Comparison of ENCODE assay signal across 8 cellular contexts in genomic region chr18:46250812-46251173, GRCh38.
DNase-seq lines count a peak whose midpoint lies in the region; ATAC-seq and TF ChIP-seq lines count a peak whose summit lies in the region.

No MANE protein-coding gene starts in this region.

- no peaks in the 10 kb centered on the region for H4K20me1 ChIP-seq in PC-3 (ENCODE audit: low read length)

- POLR2A ChIA-PET in PC-3 (lab: Charles Lee; ENCODE audit: unreplicated experiment), result no interaction called here

- H3K4me2 ChIP-seq in PC-3 (ENCODE audit: low read length), result peak overlapping the region; percentile 39

- H3K27ac ChIP-seq in PC-3 (ENCODE audit: low read length) (peak overlapping the region; percentile 75), right atrium auricular region (peak overlapping the region; percentile 10 to 12), WERI-Rb-1 (no peak overlapping the region)

- peak overlapping the region; percentile 97 for H3K27ac Mint-ChIP-seq in type B pancreatic cell

- DNase-seq in activated T-cell treated with anti-CD3 and anti-CD28 coated beads, Interleukin-2, amount 50 U/mL, for 4 hours, result no peak
- DNase-seq in activated T-cell treated with anti-CD3 and anti-CD28 coated beads, Interleukin-2, amount 50 U/mL, for 48 hours, result no peak
- no peak for DNase-seq in PC-3
- DNase-seq in right atrium auricular region (ENCODE audit: low spot score), result no peak
- no peak for DNase-seq in type B pancreatic cell (ENCODE audit: extremely low spot score, unreplicated experiment)
- no peak for DNase-seq in WERI-Rb-1
- no peak for DNase-seq in DMS79 (lab: John Stamatoyannopoulos, UW)

- H3K36me3 Mint-ChIP-seq in activated T-cell treated with anti-CD3 and anti-CD28 coated beads, Interleukin-2, amount 50 U/mL, for 4 hours (ENCODE audit: insufficient read depth), result peaks cover 22% of the 10 kb centered on the region
- H3K36me3 Mint-ChIP-seq in type B pancreatic cell, result peaks cover 32% of the 10 kb centered on the region

- no peaks in the 10 kb centered on the region for H3K27me3 Mint-ChIP-seq in activated T-cell treated with anti-CD3 and anti-CD28 coated beads, Interleukin-2, amount 50 U/mL, for 4 hours (ENCODE audit: low read depth)
- no peaks in the 10 kb centered on the region for H3K27me3 Mint-ChIP-seq in type B pancreatic cell

- no peak overlapping the region for H3K4me3 ChIP-seq in PC-3 (ENCODE audit: low read length)
- H3K4me3 ChIP-seq in right atrium auricular region, result no peak overlapping the region
- no peak overlapping the region for H3K4me3 ChIP-seq in WERI-Rb-1 (ENCODE audit: low read depth, low read length)

- H3K9ac ChIP-seq in PC-3 (ENCODE audit: low read length), result no peak overlapping the region

- no peaks in the 10 kb centered on the region for H3K9me3 ChIP-seq in PC-3 (ENCODE audit: low read length)
- H3K9me3 ChIP-seq in right atrium auricular region, result no peaks in the 10 kb centered on the region
- H3K9me3 ChIP-seq in WERI-Rb-1 (ENCODE audit: severe bottlenecking), result no peaks in the 10 kb centered on the region

- H3K4me3 Mint-ChIP-seq in activated T-cell treated with anti-CD3 and anti-CD28 coated beads, Interleukin-2, amount 50 U/mL, for 4 hours, result peak overlapping the region; percentile 61
- H3K4me3 Mint-ChIP-seq in type B pancreatic cell, result peak overlapping the region; percentile 80

- no peaks in the 10 kb centered on the region for H3F3A ChIP-seq in PC-3 (ENCODE audit: low read length, unreplicated experiment)

- H3K36me3 ChIP-seq in PC-3 (ENCODE audit: low read depth, low read length), result no peaks in the 10 kb centered on the region
- no peaks in the 10 kb centered on the region for H3K36me3 ChIP-seq in right atrium auricular region
- peaks cover 4% of the 10 kb centered on the region; the same call in 1 of the 2 replicates for H3K36me3 ChIP-seq in WERI-Rb-1

- intact Hi-C loops in PC-3 (cut with micrococcal nuclease), result no loop called here

- no peaks in the 10 kb centered on the region for H3K9me3 Mint-ChIP-seq in activated T-cell treated with anti-CD3 and anti-CD28 coated beads, Interleukin-2, amount 50 U/mL, for 4 hours
- no peaks in the 10 kb centered on the region for H3K9me3 Mint-ChIP-seq in type B pancreatic cell

- CTCF ChIA-PET in PC-3 (lab: Charles Lee), result interaction anchor here (0.5 to 0.6 kb wide), 3 partner anchors 77 to 498 kb away, joined by 3 to 4 read pairs (median 3); a partner anchor contains a TSS

- BruUV-seq in PC-3 (replicated peaks; lab: Mats Ljungman, UMichigan), result TSS peak; percentile 28

- H2AFZ ChIP-seq in PC-3 (ENCODE audit: low read length), result no peak overlapping the region

- H3K4me1 ChIP-seq in PC-3 (ENCODE audit: insufficient read depth, low read length) (peaks cover 17% of the 10 kb centered on the region), right atrium auricular region (peaks cover 0 to 16% of the 10 kb centered on the region in 2 donors)

- TF ChIP-seq CTCF in PC-3 (conservative IDR thresholded peaks at IDR 0.05; ENCODE audit: low read depth, low read length) (no peak), right atrium auricular region (IDR thresholded peaks at IDR 0.05) (no peak), type B pancreatic cell (conservative IDR thresholded peaks at IDR 0.05) (no peak), WERI-Rb-1 (IDR thresholded peaks at IDR 0.05; ENCODE audit: low read depth, low read length) (no peak)

- no peak for ATAC-seq in activated T-cell treated with anti-CD3 and anti-CD28 coated beads, Interleukin-2, amount 50 U/mL, for 4 hours
- no peak for ATAC-seq in PC-3
- no peak for ATAC-seq in activated CD4-positive, CD25-positive, alpha-beta regulatory T cell treated with anti-CD3 and anti-CD28 coated beads, Interleukin-2, amount 50 U/mL, for 24 hours

- H3K4me1 Mint-ChIP-seq in activated T-cell treated with anti-CD3 and anti-CD28 coated beads, Interleukin-2, amount 50 U/mL, for 4 hours (ENCODE audit: low read depth), result peaks cover 52% of the 10 kb centered on the region
- H3K4me1 Mint-ChIP-seq in type B pancreatic cell (ENCODE audit: unreplicated experiment), result peaks cover 22% of the 10 kb centered on the region

- peaks cover 22% of the 10 kb centered on the region for H3K79me2 ChIP-seq in PC-3 (ENCODE audit: low read length)

- H3K27me3 ChIP-seq in PC-3 (ENCODE audit: low read length) (no peaks in the 10 kb centered on the region), right atrium auricular region (no peaks in the 10 kb centered on the region), WERI-Rb-1 (ENCODE audit: insufficient read depth, low read depth, severe bottlenecking) (no peaks in the 10 kb centered on the region)

- no peaks in the 10 kb centered on the region for H3K9me2 ChIP-seq in PC-3 (replicated peaks; ENCODE audit: low read length)
